15 cellular contexts compared by ENCODE assay signal in the genomic region with DNA sequence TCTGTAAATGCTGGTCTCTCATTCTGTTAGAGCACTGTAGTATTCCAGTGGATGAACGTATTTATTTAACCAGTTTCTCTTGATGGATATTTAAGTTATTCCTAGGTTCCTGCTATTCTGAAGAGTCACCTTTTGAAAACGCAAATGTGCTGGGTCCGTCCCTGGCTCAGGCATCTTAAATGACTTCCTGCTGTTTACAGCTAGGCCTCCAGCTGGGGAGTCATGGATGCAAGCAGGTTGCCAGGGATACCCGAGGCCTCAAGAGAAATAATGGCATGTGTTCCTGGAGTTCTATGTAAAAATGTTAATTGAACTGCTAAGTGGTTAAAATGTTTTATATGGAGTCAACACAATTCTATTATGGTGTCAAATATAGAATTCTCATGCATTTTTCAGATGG.
DNase-seq lines count a peak whose midpoint lies in the region; TF ChIP-seq lines count a peak whose summit lies in the region.
"Had no signal": no experiment of that assay in that cellular context is flagged by ENCODE, and none has a peak within 500 bp of the region (broad histone marks: within the 10 kb centered on the region; RNA-seq: fewer than 3 reads in every experiment).

No MANE protein-coding gene starts in this region.

- CTCF ChIA-PET in GM10248 (lab: Yijun Ruan, JAX) = no interaction called here

- H3K9me3 Mint-ChIP-seq in endodermal cell = no peaks in the 10 kb centered on the region
- H3K9me3 Mint-ChIP-seq: type B pancreatic cell had no signal

- no peaks in the 10 kb centered on the region for H3K4me1 ChIP-seq in endodermal cell (ENCODE audit: control insufficient read depth, insufficient read depth, low read length)
- peaks cover 33% of the 10 kb centered on the region for H3K4me1 ChIP-seq in GM23248 (ENCODE audit: insufficient read depth)

- no peak for TF ChIP-seq CTCF in endodermal cell (conservative IDR thresholded peaks at IDR 0.05)
- no peak for TF ChIP-seq CTCF in GM10248 (IDR thresholded peaks at IDR 0.05; ENCODE audit: control extremely low read depth, extremely low read depth, low read depth, missing control alignments)

- no peaks in the 10 kb centered on the region for H3K36me3 ChIP-seq in endodermal cell (ENCODE audit: control insufficient read depth, insufficient read depth, low read length)
- no peaks in the 10 kb centered on the region for H3K36me3 ChIP-seq in GM23248 (ENCODE audit: low read depth)

- in situ Hi-C loops in GM23248 (cut with MboI) = no loop called here

- no peaks in the 10 kb centered on the region for H3K36me3 Mint-ChIP-seq in endodermal cell (ENCODE audit: low read depth)
- H3K36me3 Mint-ChIP-seq: type B pancreatic cell had no signal

- 26 to 30% methylated on average over 4 of the region's 4 CpGs for WGBS in endodermal cell (ENCODE audit: insufficient coverage in 1 of 2, insufficient read length in 1 of 2), 2 experiments
- WGBS in GM23248 (ENCODE audit: low coverage in 1 of 2, low lambda C conversion rate in 2 of 2, missing lambda C conversion rate in 2 of 2), 2 experiments = 96 to 98% methylated on average over 4 of the region's 4 CpGs

- H3K79me2 ChIP-seq in GM23248 (ENCODE audit: insufficient read depth) = no peaks in the 10 kb centered on the region

- no peak overlapping the region for H3K27ac Mint-ChIP-seq in endodermal cell
- H3K27ac Mint-ChIP-seq: progenitor cell of endocrine pancreas, type B pancreatic cell had no signal

- H3K27me3 ChIP-seq in endodermal cell (ENCODE audit: control insufficient read depth, insufficient read depth, low read length, poor library complexity, severe bottlenecking) = no peaks in the 10 kb centered on the region
- no peaks in the 10 kb centered on the region for H3K27me3 ChIP-seq in GM23248 (replicated peaks; ENCODE audit: insufficient read depth)

- peak overlapping the region; percentile 88 for H3K27ac ChIP-seq in endodermal cell (ENCODE audit: low read depth, low read length)
- H3K27ac ChIP-seq in GM23248 = no peak overlapping the region
- H3K27ac ChIP-seq: VCaP had no signal

- H3K9me3 ChIP-seq in endodermal cell (ENCODE audit: control insufficient read depth, low read length) (no peaks in the 10 kb centered on the region), GM23248 (ENCODE audit: low read depth) (no peaks in the 10 kb centered on the region)

- no peaks in the 10 kb centered on the region for H4K20me1 ChIP-seq in GM23248 (ENCODE audit: insufficient read depth)

- DNase-seq in NCI-H2081 (lab: John Stamatoyannopoulos, UW) (peak; percentile 67 to 84), NCI-H2081 treated with DMSO at 0.1 percent for 48 hours (lab: John Stamatoyannopoulos, UW) (no peak), NCI-H345 (lab: John Stamatoyannopoulos, UW) (peak; percentile 94), endodermal cell (peak; percentile 80), renal cortical epithelial cell (ENCODE audit: low read depth) (peak; percentile 46), GM23248 (no peak), AG20443 (ENCODE audit: low spot score) (no peak), GM10248 (ENCODE audit: extremely low spot score) (no peak)
- DNase-seq: activated CD8-positive, alpha-beta memory T cell treated with anti-CD3 and anti-CD28 coated beads, Interleukin-2, amount 50 U/mL, for 4 hours; cortex of kidney; GOT3; MV-4-11 had no signal

- POLR2A ChIA-PET in GM10248 (lab: Yijun Ruan, JAX) = no interaction called here

- no peak overlapping the region for H3K4me2 ChIP-seq in GM23248 (ENCODE audit: unreplicated experiment)

- H3K4me3 Mint-ChIP-seq in endodermal cell = no peak overlapping the region
- H3K4me3 Mint-ChIP-seq: type B pancreatic cell had no signal

- H3K4me1 Mint-ChIP-seq in endodermal cell = peaks cover 17% of the 10 kb centered on the region

- no peaks in the 10 kb centered on the region for H3K9me2 ChIP-seq in GM23248 (ENCODE audit: insufficient read depth)

- H3F3A ChIP-seq in GM23248 (ENCODE audit: insufficient read depth) = peaks cover 38% of the 10 kb centered on the region

- no peak overlapping the region for H3K9ac ChIP-seq in endodermal cell (ENCODE audit: extremely low read depth, low read length, poor library complexity, severe bottlenecking)
- no peak overlapping the region for H3K9ac ChIP-seq in GM23248

- no peaks in the 10 kb centered on the region for H3K27me3 Mint-ChIP-seq in endodermal cell (ENCODE audit: insufficient read depth)
- H3K27me3 Mint-ChIP-seq: progenitor cell of endocrine pancreas had no signal

- no peak overlapping the region for H2AFZ ChIP-seq in GM23248

- H3K4me3 ChIP-seq in endodermal cell (ENCODE audit: low read length) (no peak overlapping the region), GM23248 (no peak overlapping the region)

Comparison
In these comparisons a context has a peak if more than half of its experiments do, and no peak if none do; other contexts are left out.
1. DNase-seq: peak in NCI-H2081 (2 of 2), NCI-H345 (single experiment), endodermal cell (single experiment) and renal cortical epithelial cell (single experiment); none in NCI-H2081 treated with DMSO at 0.1 percent for 48 hours (single experiment), GM23248 (single experiment), AG20443 (single experiment) and GM10248 (single experiment).